In genomic region chr6:69416739-69417138, GRCh38 we compare ENCODE assay signal across 22 cellular contexts.
DNase-seq lines count a peak whose midpoint lies in the region; ATAC-seq and TF ChIP-seq lines count a peak whose summit lies in the region.
"Had no signal": no experiment of that assay in that cellular context is flagged by ENCODE, and none has a peak within 500 bp of the region (broad histone marks: within the 10 kb centered on the region; RNA-seq: fewer than 3 reads in every experiment).

No MANE protein-coding gene starts in this region.

- H3K4me3 ChIP-seq in SK-N-SH (ENCODE audit: low read depth in 2 of 2, low read length in 1 of 2) (no peak overlapping the region), ascending aorta (no peak overlapping the region)
- H3K4me3 ChIP-seq: gastroesophageal sphincter, GM23338, lower lobe of right lung, Peyer's patch, prostate gland had no signal

- TF ChIP-seq EP300 in SK-N-SH (IDR thresholded peaks at IDR 0.05; ENCODE audit: borderline replicate concordance in 1 of 2, low read depth in 1 of 2, low read length in 1 of 2): no peak

- no peaks in the 10 kb centered on the region for H3K9me3 ChIP-seq in SK-N-SH
- H3K9me3 ChIP-seq in ascending aorta: no peaks in the 10 kb centered on the region
- H3K9me3 ChIP-seq: gastroesophageal sphincter, lower lobe of right lung, Peyer's patch, prostate gland had no signal

- no peak for ATAC-seq in GM21390 (IDR thresholded peaks at IDR 0.05; ENCODE audit: unreplicated experiment)
- ATAC-seq: activated T-cell treated with anti-CD3 and anti-CD28 coated beads, Interleukin-2, amount 50 U/mL, for 4 hours; gastroesophageal sphincter; GM23338; lower lobe of right lung; natural killer cell; T-cell had no signal

- H3K4me2 ChIP-seq in SK-N-SH: no peak overlapping the region
- H3K4me2 ChIP-seq: GM23338 had no signal

- no peaks in the 10 kb centered on the region for H3K79me2 ChIP-seq in SK-N-SH (ENCODE audit: insufficient read depth)

- no peaks in the 10 kb centered on the region for H3F3A ChIP-seq in SK-N-SH (replicated peaks; ENCODE audit: insufficient read depth)

- WGBS in SK-N-SH (ENCODE audit: low lambda C conversion rate): 30% methylated on average over 2 of the region's 2 CpGs

- H4K20me1 ChIP-seq in SK-N-SH (ENCODE audit: insufficient read depth): no peaks in the 10 kb centered on the region

- TF ChIP-seq CTCF in SK-N-SH (IDR thresholded peaks at IDR 0.05) (no peak), ascending aorta (IDR thresholded peaks at IDR 0.05) (no peak)

- no peaks in the 10 kb centered on the region for H3K9me2 ChIP-seq in SK-N-SH

- H3K36me3 ChIP-seq in SK-N-SH (replicated peaks in 1 of 2; ENCODE audit: control insufficient read depth in 1 of 2, insufficient read depth in 2 of 2, low read length in 1 of 2): no peaks in the 10 kb centered on the region
- no peaks in the 10 kb centered on the region for H3K36me3 ChIP-seq in ascending aorta
- H3K36me3 ChIP-seq: gastroesophageal sphincter, lower lobe of right lung, Peyer's patch, prostate gland, WERI-Rb-1 had no signal

- no peak for TF ChIP-seq RAD21 in SK-N-SH (IDR thresholded peaks at IDR 0.05; ENCODE audit: low read length)

- DNase-seq in A172 (ENCODE audit: low spot score) (peak; percentile 1), HS-5 (ENCODE audit: low read depth) (peak; percentile 81), SK-N-SH (no peak), globus pallidus (ENCODE audit: low spot score) (peak; percentile 9), ascending aorta (ENCODE audit: low spot score in 2 of 2) (no peak), SK-N-DZ (ENCODE audit: low spot score) (no peak), NCI-H510A treated with DMSO at 0.1 percent for 48 hours (lab: John Stamatoyannopoulos, UW) (no peak)
- DNase-seq: activated CD4-positive, alpha-beta memory T cell treated with anti-CD3 and anti-CD28 coated beads, Interleukin-2, amount 10 ng/mL, durations not matched to agents 7 days and 5 days; activated T-cell treated with anti-CD3 and anti-CD28 coated beads, Interleukin-2, amount 50 U/mL, for 4 hours; CD4-positive, alpha-beta memory T cell; lower lobe of right lung; natural killer cell; Peyer's patch; stimulated activated CD4-positive, alpha-beta T cell treated with anti-CD3 and anti-CD28 coated beads, Interleukin-12 subunit alpha, Interleukin-12 subunit beta, amount 100 ng/mL, for 4 hours; stimulated activated naive CD4-positive, alpha-beta T cell; T-cell; WERI-Rb-1 had no signal

- H3K4me1 ChIP-seq in SK-N-SH (ENCODE audit: control insufficient read depth in 1 of 2, insufficient read depth in 2 of 2, low read depth in 1 of 2, low read length in 1 of 2): peaks cover 0 to 7% of the 10 kb centered on the region in 2 experiments; a peak in 2 of 4 replicates
- no peaks in the 10 kb centered on the region for H3K4me1 ChIP-seq in ascending aorta
- H3K4me1 ChIP-seq: gastroesophageal sphincter, lower lobe of right lung, Peyer's patch, prostate gland had no signal

- no peak overlapping the region for H3K9ac ChIP-seq in SK-N-SH

- POLR2A ChIA-PET in SK-N-SH (lab: Yijun Ruan, JAX): no interaction called here

- H3K27ac ChIP-seq in SK-N-SH (ENCODE audit: low read depth in 2 of 2, low read length in 1 of 2) (no peak overlapping the region), ascending aorta (no peak overlapping the region)
- H3K27ac ChIP-seq: gastroesophageal sphincter, HL-60, lower lobe of right lung, Peyer's patch, prostate gland, WERI-Rb-1 had no signal

- H3K27me3 ChIP-seq in SK-N-SH (ENCODE audit: insufficient read depth) (no peaks in the 10 kb centered on the region), ascending aorta (no peaks in the 10 kb centered on the region)
- H3K27me3 ChIP-seq: gastroesophageal sphincter, Peyer's patch had no signal

- intact Hi-C loops in ascending aorta (cut with DNase I): no loop called here

- CTCF ChIA-PET in SK-N-SH (lab: Yijun Ruan, JAX): no interaction called here

- H2AFZ ChIP-seq in SK-N-SH (ENCODE audit: low read depth): no peak overlapping the region
- H2AFZ ChIP-seq: GM23338 had no signal

TF ChIP-seq in SK-N-SH, 30 proteins besides CTCF, POLR2A, EP300 and RAD21:
- TF ChIP-seq RFX5 (IDR thresholded peaks at IDR 0.05; ENCODE audit: low read length): no peak
- TF ChIP-seq TCF12 (IDR thresholded peaks at IDR 0.05): no peak
- TF ChIP-seq NFIC (IDR thresholded peaks at IDR 0.05; ENCODE audit: borderline replicate concordance): 0 out of 2 replicates have a peak, but pooled peaks have one; percentile 14
- no peak for TF ChIP-seq TEAD4 (IDR thresholded peaks at IDR 0.05; ENCODE audit: borderline replicate concordance, insufficient read depth)

Comparison
In these comparisons a context has a peak if more than half of its experiments do, and no peak if none do; other contexts are left out.
1. DNase-seq: peak in A172 (single experiment), HS-5 (single experiment) and globus pallidus (single experiment); none in SK-N-SH (single experiment), ascending aorta (0 of 2), SK-N-DZ (single experiment) and NCI-H510A treated with DMSO at 0.1 percent for 48 hours (single experiment).